1 cellular context compared by ENCODE assay signal in genomic region chr18:76528477-76529432, GRCh38.
TF ChIP-seq lines count a peak whose summit lies in the region.

No MANE protein-coding gene starts in this region.

TF ChIP-seq in HepG2, 621 proteins besides CTCF, POLR2A, EP300 and RAD21 (continued from another document and continues in another):
- TF ChIP-seq, protein P1, sequence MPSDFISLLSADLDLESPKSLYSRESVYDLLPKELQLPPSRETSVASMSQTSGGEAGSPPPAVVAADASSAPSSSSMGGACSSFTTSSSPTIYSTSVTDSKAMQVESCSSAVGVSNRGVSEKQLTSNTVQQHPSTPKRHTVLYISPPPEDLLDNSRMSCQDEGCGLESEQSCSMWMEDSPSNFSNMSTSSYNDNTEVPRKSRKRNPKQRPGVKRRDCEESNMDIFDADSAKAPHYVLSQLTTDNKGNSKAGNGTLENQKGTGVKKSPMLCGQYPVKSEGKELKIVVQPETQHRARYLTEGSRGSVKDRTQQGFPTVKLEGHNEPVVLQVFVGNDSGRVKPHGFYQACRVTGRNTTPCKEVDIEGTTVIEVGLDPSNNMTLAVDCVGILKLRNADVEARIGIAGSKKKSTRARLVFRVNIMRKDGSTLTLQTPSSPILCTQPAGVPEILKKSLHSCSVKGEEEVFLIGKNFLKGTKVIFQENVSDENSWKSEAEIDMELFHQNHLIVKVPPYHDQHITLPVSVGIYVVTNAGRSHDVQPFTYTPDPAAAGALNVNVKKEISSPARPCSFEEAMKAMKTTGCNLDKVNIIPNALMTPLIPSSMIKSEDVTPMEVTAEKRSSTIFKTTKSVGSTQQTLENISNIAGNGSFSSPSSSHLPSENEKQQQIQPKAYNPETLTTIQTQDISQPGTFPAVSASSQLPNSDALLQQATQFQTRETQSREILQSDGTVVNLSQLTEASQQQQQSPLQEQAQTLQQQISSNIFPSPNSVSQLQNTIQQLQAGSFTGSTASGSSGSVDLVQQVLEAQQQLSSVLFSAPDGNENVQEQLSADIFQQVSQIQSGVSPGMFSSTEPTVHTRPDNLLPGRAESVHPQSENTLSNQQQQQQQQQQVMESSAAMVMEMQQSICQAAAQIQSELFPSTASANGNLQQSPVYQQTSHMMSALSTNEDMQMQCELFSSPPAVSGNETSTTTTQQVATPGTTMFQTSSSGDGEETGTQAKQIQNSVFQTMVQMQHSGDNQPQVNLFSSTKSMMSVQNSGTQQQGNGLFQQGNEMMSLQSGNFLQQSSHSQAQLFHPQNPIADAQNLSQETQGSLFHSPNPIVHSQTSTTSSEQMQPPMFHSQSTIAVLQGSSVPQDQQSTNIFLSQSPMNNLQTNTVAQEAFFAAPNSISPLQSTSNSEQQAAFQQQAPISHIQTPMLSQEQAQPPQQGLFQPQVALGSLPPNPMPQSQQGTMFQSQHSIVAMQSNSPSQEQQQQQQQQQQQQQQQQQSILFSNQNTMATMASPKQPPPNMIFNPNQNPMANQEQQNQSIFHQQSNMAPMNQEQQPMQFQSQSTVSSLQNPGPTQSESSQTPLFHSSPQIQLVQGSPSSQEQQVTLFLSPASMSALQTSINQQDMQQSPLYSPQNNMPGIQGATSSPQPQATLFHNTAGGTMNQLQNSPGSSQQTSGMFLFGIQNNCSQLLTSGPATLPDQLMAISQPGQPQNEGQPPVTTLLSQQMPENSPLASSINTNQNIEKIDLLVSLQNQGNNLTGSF (CRISPR knock-in tag; IDR thresholded peaks at IDR 0.05), result no peak
- TF ChIP-seq ZFP82 (CRISPR knock-in tag; IDR thresholded peaks at IDR 0.05; ENCODE audit: borderline replicate concordance), result 0 out of 2 replicates have a peak, but pooled peaks have one; percentile 67
- no peak for TF ChIP-seq FUBP1 (CRISPR knock-in tag; IDR thresholded peaks at IDR 0.05; ENCODE audit: borderline replicate concordance)
- TF ChIP-seq ZNF614 (CRISPR knock-in tag; IDR thresholded peaks at IDR 0.05; ENCODE audit: borderline replicate concordance), result no peak
- TF ChIP-seq KDM6A (CRISPR knock-in tag; IDR thresholded peaks at IDR 0.05; ENCODE audit: low read depth), result no peak
- no peak for TF ChIP-seq MIXL1 (CRISPR knock-in tag; IDR thresholded peaks at IDR 0.05)
- TF ChIP-seq ARID2 (CRISPR knock-in tag; IDR thresholded peaks at IDR 0.05; ENCODE audit: borderline replicate concordance), result no peak
- TF ChIP-seq KDM2A (CRISPR knock-in tag; IDR thresholded peaks at IDR 0.05; ENCODE audit: borderline replicate concordance, low read depth), result no peak
- no peak for TF ChIP-seq ZNF383 (CRISPR knock-in tag; IDR thresholded peaks at IDR 0.05; ENCODE audit: borderline replicate concordance)
- 0 out of 2 replicates have a peak, but pooled peaks have one; percentile 15 for TF ChIP-seq MTA1 (CRISPR knock-in tag; IDR thresholded peaks at IDR 0.05; ENCODE audit: borderline replicate concordance)
- TF ChIP-seq WIZ (CRISPR knock-in tag; IDR thresholded peaks at IDR 0.05), result 0 out of 2 replicates have a peak, but pooled peaks have one; percentile 25
- no peak for TF ChIP-seq JARID2 (CRISPR knock-in tag; IDR thresholded peaks at IDR 0.05; ENCODE audit: insufficient replicate concordance)
- TF ChIP-seq ZNF777 (CRISPR knock-in tag; IDR thresholded peaks at IDR 0.05), result no peak
- no peak for TF ChIP-seq ZFYVE20 (CRISPR knock-in tag; IDR thresholded peaks at IDR 0.05; ENCODE audit: borderline replicate concordance, low read depth)
- TF ChIP-seq PRDM10 (CRISPR knock-in tag; IDR thresholded peaks at IDR 0.05; ENCODE audit: low read depth), result no peak
- TF ChIP-seq, protein P2, sequence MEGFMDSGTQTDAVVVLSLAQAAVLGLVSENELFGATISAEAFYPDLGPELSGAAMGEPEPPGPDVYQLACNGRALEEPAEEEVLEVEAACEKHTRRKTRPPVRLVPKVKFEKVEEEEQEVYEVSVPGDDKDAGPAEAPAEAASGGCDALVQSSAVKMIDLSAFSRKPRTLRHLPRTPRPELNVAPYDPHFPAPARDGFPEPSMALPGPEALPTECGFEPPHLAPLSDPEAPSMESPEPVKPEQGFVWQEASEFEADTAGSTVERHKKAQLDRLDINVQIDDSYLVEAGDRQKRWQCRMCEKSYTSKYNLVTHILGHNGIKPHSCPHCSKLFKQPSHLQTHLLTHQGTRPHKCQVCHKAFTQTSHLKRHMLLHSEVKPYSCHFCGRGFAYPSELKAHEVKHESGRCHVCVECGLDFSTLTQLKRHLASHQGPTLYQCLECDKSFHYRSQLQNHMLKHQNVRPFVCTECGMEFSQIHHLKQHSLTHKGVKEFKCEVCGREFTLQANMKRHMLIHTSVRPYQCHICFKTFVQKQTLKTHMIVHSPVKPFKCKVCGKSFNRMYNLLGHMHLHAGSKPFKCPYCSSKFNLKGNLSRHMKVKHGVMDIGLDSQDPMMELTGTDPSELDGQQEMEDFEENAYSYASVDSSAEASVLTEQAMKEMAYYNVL (CRISPR knock-in tag; IDR thresholded peaks at IDR 0.05; ENCODE audit: borderline replicate concordance), result no peak
- TF ChIP-seq, protein P3, sequence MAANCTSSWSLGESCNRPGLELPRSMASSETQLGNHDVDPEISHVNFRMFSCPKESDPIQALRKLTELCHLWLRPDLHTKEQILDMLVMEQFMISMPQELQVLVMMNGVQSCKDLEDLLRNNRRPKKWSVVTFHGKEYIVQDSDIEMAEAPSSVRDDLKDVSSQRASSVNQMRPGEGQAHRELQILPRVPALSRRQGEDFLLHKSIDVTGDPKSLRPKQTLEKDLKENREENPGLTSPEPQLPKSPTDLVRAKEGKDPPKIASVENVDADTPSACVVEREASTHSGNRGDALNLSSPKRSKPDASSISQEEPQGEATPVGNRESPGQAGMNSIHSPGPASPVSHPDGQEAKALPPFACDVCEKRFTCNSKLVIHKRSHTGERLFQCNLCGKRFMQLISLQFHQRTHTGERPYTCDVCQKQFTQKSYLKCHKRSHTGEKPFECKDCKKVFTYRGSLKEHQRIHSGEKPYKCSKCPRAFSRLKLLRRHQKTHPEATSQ (CRISPR knock-in tag; IDR thresholded peaks at IDR 0.05; ENCODE audit: borderline replicate concordance), result no peak
- TF ChIP-seq GLI4 (CRISPR knock-in tag; IDR thresholded peaks at IDR 0.05; ENCODE audit: borderline replicate concordance), result no peak
- 0 out of 2 replicates have a peak, but pooled peaks have one; percentile 17 for TF ChIP-seq PHF8 (CRISPR knock-in tag; IDR thresholded peaks at IDR 0.05)
- TF ChIP-seq FOSL2 (CRISPR knock-in tag; IDR thresholded peaks at IDR 0.05), result 0 out of 2 replicates have a peak, but pooled peaks have one; percentile 20
- TF ChIP-seq, protein P4, sequence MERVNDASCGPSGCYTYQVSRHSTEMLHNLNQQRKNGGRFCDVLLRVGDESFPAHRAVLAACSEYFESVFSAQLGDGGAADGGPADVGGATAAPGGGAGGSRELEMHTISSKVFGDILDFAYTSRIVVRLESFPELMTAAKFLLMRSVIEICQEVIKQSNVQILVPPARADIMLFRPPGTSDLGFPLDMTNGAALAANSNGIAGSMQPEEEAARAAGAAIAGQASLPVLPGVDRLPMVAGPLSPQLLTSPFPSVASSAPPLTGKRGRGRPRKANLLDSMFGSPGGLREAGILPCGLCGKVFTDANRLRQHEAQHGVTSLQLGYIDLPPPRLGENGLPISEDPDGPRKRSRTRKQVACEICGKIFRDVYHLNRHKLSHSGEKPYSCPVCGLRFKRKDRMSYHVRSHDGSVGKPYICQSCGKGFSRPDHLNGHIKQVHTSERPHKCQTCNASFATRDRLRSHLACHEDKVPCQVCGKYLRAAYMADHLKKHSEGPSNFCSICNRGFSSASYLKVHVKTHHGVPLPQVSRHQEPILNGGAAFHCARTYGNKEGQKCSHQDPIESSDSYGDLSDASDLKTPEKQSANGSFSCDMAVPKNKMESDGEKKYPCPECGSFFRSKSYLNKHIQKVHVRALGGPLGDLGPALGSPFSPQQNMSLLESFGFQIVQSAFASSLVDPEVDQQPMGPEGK (CRISPR knock-in tag; IDR thresholded peaks at IDR 0.05), result 0 out of 2 replicates have a peak, but pooled peaks have one; percentile 3
- no peak for TF ChIP-seq ZNF205 (CRISPR knock-in tag; IDR thresholded peaks at IDR 0.05)
- TF ChIP-seq, protein P5, sequence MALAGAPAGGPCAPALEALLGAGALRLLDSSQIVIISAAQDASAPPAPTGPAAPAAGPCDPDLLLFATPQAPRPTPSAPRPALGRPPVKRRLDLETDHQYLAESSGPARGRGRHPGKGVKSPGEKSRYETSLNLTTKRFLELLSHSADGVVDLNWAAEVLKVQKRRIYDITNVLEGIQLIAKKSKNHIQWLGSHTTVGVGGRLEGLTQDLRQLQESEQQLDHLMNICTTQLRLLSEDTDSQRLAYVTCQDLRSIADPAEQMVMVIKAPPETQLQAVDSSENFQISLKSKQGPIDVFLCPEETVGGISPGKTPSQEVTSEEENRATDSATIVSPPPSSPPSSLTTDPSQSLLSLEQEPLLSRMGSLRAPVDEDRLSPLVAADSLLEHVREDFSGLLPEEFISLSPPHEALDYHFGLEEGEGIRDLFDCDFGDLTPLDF (CRISPR knock-in tag; IDR thresholded peaks at IDR 0.05), result no peak
- peak; percentile 87 for TF ChIP-seq TFAP4 (IDR thresholded peaks at IDR 0.05; ENCODE audit: borderline replicate concordance, low read depth)
- TF ChIP-seq ZNF451 (CRISPR knock-in tag; IDR thresholded peaks at IDR 0.05), result no peak
- TF ChIP-seq KDM3A (CRISPR knock-in tag; IDR thresholded peaks at IDR 0.05; ENCODE audit: low read depth), result no peak
- TF ChIP-seq ARNTL (CRISPR knock-in tag; IDR thresholded peaks at IDR 0.05), result no peak
- TF ChIP-seq NR2F1 (CRISPR knock-in tag; IDR thresholded peaks at IDR 0.05), result no peak
- no peak; the same call in 1 of the 2 replicates for TF ChIP-seq HDAC2 (CRISPR knock-in tag; IDR thresholded peaks at IDR 0.05)
- no peak for TF ChIP-seq KDM1A (CRISPR knock-in tag; IDR thresholded peaks at IDR 0.05)
- TF ChIP-seq, protein P6, sequence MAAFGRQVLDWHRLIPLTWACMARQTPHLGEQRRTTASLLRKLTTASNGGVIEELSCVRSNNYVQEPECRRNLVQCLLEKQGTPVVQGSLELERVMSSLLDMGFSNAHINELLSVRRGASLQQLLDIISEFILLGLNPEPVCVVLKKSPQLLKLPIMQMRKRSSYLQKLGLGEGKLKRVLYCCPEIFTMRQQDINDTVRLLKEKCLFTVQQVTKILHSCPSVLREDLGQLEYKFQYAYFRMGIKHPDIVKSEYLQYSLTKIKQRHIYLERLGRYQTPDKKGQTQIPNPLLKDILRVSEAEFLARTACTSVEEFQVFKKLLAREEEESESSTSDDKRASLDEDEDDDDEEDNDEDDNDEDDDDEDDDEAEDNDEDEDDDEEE (CRISPR knock-in tag; IDR thresholded peaks at IDR 0.05), result no peak
- TF ChIP-seq BCL6 (CRISPR knock-in tag; IDR thresholded peaks at IDR 0.05), result no peak
- no peak for TF ChIP-seq AGO1 (IDR thresholded peaks at IDR 0.05; ENCODE audit: low read depth, low read length, poor library complexity, severe bottlenecking)
- no peak for TF ChIP-seq ZNF850 (CRISPR knock-in tag; conservative IDR thresholded peaks at IDR 0.05)
- no peak for TF ChIP-seq FOSL1 (CRISPR knock-in tag; IDR thresholded peaks at IDR 0.05; ENCODE audit: borderline replicate concordance)
- no peak for TF ChIP-seq CBFB (CRISPR knock-in tag; IDR thresholded peaks at IDR 0.05)
- TF ChIP-seq, protein P7, sequence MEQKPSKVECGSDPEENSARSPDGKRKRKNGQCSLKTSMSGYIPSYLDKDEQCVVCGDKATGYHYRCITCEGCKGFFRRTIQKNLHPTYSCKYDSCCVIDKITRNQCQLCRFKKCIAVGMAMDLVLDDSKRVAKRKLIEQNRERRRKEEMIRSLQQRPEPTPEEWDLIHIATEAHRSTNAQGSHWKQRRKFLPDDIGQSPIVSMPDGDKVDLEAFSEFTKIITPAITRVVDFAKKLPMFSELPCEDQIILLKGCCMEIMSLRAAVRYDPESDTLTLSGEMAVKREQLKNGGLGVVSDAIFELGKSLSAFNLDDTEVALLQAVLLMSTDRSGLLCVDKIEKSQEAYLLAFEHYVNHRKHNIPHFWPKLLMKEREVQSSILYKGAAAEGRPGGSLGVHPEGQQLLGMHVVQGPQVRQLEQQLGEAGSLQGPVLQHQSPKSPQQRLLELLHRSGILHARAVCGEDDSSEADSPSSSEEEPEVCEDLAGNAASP (CRISPR knock-in tag; IDR thresholded peaks at IDR 0.05; ENCODE audit: borderline replicate concordance), result no peak
